Comparison of ENCODE assay signal across 11 cellular contexts in genomic region chr9:115694014-115694413, GRCh38.
DNase-seq lines count a peak whose midpoint lies in the region; ATAC-seq and TF ChIP-seq lines count a peak whose summit lies in the region.
"Had no signal": no experiment of that assay in that cellular context is flagged by ENCODE, and none has a peak within 500 bp of the region (broad histone marks: within the 10 kb centered on the region; RNA-seq: fewer than 3 reads in every experiment).

No MANE protein-coding gene starts in this region.

- H3K36me3 Mint-ChIP-seq in GM23338 (ENCODE audit: low read depth): no peaks in the 10 kb centered on the region
- H3K36me3 Mint-ChIP-seq in activated CD4-positive, alpha-beta T cell treated with anti-CD3 and anti-CD28 coated beads, Interleukin-2, amount 10 ng/mL, durations not matched to agents 24 days and 14 days (ENCODE audit: low read depth): no peaks in the 10 kb centered on the region
- H3K36me3 Mint-ChIP-seq: activated naive CD8-positive, alpha-beta T cell had no signal

- H3K27me3 ChIP-seq in GM23338 (ENCODE audit: insufficient read depth) (no peaks in the 10 kb centered on the region), OCI-LY3 (ENCODE audit: low read depth, low read length) (no peaks in the 10 kb centered on the region), osteoblast (ENCODE audit: insufficient read depth, low read length) (no peaks in the 10 kb centered on the region)
- H3K27me3 ChIP-seq: neutrophil, upper lobe of left lung had no signal

- H3K4me3 Mint-ChIP-seq in GM23338: no peak overlapping the region
- no peak overlapping the region for H3K4me3 Mint-ChIP-seq in activated CD4-positive, alpha-beta T cell treated with anti-CD3 and anti-CD28 coated beads, Interleukin-2, amount 10 ng/mL, durations not matched to agents 24 days and 14 days
- H3K4me3 Mint-ChIP-seq: activated naive CD8-positive, alpha-beta T cell had no signal

- H3F3A ChIP-seq in GM23338 (replicated peaks; ENCODE audit: low read depth): no peaks in the 10 kb centered on the region

- H3K9ac ChIP-seq in OCI-LY3 (ENCODE audit: low read length): no peak overlapping the region

- H3K27ac ChIP-seq in GM23338 (ENCODE audit: low read depth) (no peak overlapping the region), OCI-LY3 (ENCODE audit: low read length) (no peak overlapping the region), osteoblast (ENCODE audit: low read depth, low read length) (peak overlapping the region; percentile 99)
- H3K27ac ChIP-seq: neutrophil, upper lobe of left lung had no signal

- H3K4me2 ChIP-seq in GM23338: no peak overlapping the region
- no peak overlapping the region for H3K4me2 ChIP-seq in OCI-LY3 (ENCODE audit: low read length)
- no peak overlapping the region for H3K4me2 ChIP-seq in osteoblast (ENCODE audit: insufficient read depth, low read length)

- no peaks in the 10 kb centered on the region for H3K4me1 Mint-ChIP-seq in GM23338
- H3K4me1 Mint-ChIP-seq in activated CD4-positive, alpha-beta T cell treated with anti-CD3 and anti-CD28 coated beads, Interleukin-2, amount 10 ng/mL, durations not matched to agents 24 days and 14 days: no peaks in the 10 kb centered on the region

- H3K9me3 Mint-ChIP-seq in GM23338: no peaks in the 10 kb centered on the region
- no peaks in the 10 kb centered on the region for H3K9me3 Mint-ChIP-seq in activated CD4-positive, alpha-beta T cell treated with anti-CD3 and anti-CD28 coated beads, Interleukin-2, amount 10 ng/mL, durations not matched to agents 24 days and 14 days

- H3K27ac Mint-ChIP-seq in GM23338: no peak overlapping the region
- H3K27ac Mint-ChIP-seq in activated CD4-positive, alpha-beta T cell treated with anti-CD3 and anti-CD28 coated beads, Interleukin-2, amount 10 ng/mL, durations not matched to agents 24 days and 14 days: no peak overlapping the region
- H3K27ac Mint-ChIP-seq: activated naive CD8-positive, alpha-beta T cell had no signal

- ATAC-seq in GM23338 (peak; percentile 90), GM19463 (IDR thresholded peaks at IDR 0.05; ENCODE audit: unreplicated experiment) (no peak), HG03280 (IDR thresholded peaks at IDR 0.05; ENCODE audit: unreplicated experiment) (no peak)

- TF ChIP-seq CTCF in GM23338 (conservative IDR thresholded peaks at IDR 0.05; ENCODE audit: low read depth in 2 of 2): peak; percentile 81 to 84
- peak; percentile 55 for TF ChIP-seq CTCF in OCI-LY3 (IDR thresholded peaks at IDR 0.05; ENCODE audit: low read depth, low read length)
- peak; percentile 59 for TF ChIP-seq CTCF in fibroblast of mammary gland (conservative IDR thresholded peaks at IDR 0.05; ENCODE audit: control insufficient read depth, insufficient read depth, low read depth, low read length)
- peak; percentile 66 for TF ChIP-seq CTCF in osteoblast (IDR thresholded peaks at IDR 0.05; ENCODE audit: extremely low read depth, low read depth, low read length)

- H3K36me3 ChIP-seq in GM23338 (ENCODE audit: insufficient read depth) (no peaks in the 10 kb centered on the region), OCI-LY3 (replicated peaks; ENCODE audit: low read depth, low read length) (no peaks in the 10 kb centered on the region), osteoblast (ENCODE audit: insufficient read depth, low read length) (no peaks in the 10 kb centered on the region)
- H3K36me3 ChIP-seq: neutrophil, upper lobe of left lung had no signal

- H2AFZ ChIP-seq in GM23338: no peak overlapping the region
- H2AFZ ChIP-seq in OCI-LY3 (ENCODE audit: low read depth, low read length): no peak overlapping the region
- H2AFZ ChIP-seq in osteoblast (ENCODE audit: low read length): no peak overlapping the region

- H3K9me3 ChIP-seq in OCI-LY3 (ENCODE audit: insufficient read depth, low read length) (no peaks in the 10 kb centered on the region), osteoblast (ENCODE audit: low read depth, low read length) (no peaks in the 10 kb centered on the region)
- H3K9me3 ChIP-seq: neutrophil, upper lobe of left lung had no signal

- H3K4me3 ChIP-seq in GM23338 (no peak overlapping the region), OCI-LY3 (ENCODE audit: low read length) (no peak overlapping the region), fibroblast of mammary gland (ENCODE audit: control insufficient read depth, low read depth, low read length) (no peak overlapping the region), osteoblast (ENCODE audit: insufficient read depth, low read length) (no peak overlapping the region)
- H3K4me3 ChIP-seq: upper lobe of left lung had no signal

- H4K20me1 ChIP-seq in GM23338 (replicated peaks; ENCODE audit: insufficient read depth) (no peaks in the 10 kb centered on the region), OCI-LY3 (ENCODE audit: insufficient read depth, low read length) (no peaks in the 10 kb centered on the region), osteoblast (ENCODE audit: insufficient read depth, low read length) (no peaks in the 10 kb centered on the region)

- intact Hi-C loops in activated CD4-positive, alpha-beta T cell treated with anti-CD3 and anti-CD28 coated beads, Interleukin-2, amount 10 ng/mL, durations not matched to agents 24 days and 14 days (cut with micrococcal nuclease): no loop called here

- no peaks in the 10 kb centered on the region for H3K9me2 ChIP-seq in GM23338 (ENCODE audit: insufficient read depth)

- H3K4me1 ChIP-seq in GM23338 (ENCODE audit: insufficient read depth): no peaks in the 10 kb centered on the region
- peaks cover 17% of the 10 kb centered on the region for H3K4me1 ChIP-seq in OCI-LY3 (ENCODE audit: low read length)
- peaks cover 35% of the 10 kb centered on the region for H3K4me1 ChIP-seq in osteoblast (ENCODE audit: insufficient read depth, low read length)
- H3K4me1 ChIP-seq: upper lobe of left lung had no signal

- DNase-seq in GM23338 (ENCODE audit: low spot score) (peak; percentile 80), fibroblast of mammary gland (ENCODE audit: low read depth) (peak; percentile 98), osteoblast (ENCODE audit: insufficient read length, low spot score, missing footprints) (no peak), NCI-H2081 treated with DMSO at 0.1 percent for 48 hours (lab: John Stamatoyannopoulos, UW) (no peak)
- no peak for DNase-seq in activated CD4-positive, alpha-beta T cell treated with anti-CD3 and anti-CD28 coated beads, Interleukin-2, amount 10 ng/mL, durations not matched to agents 24 days and 14 days
- DNase-seq: upper lobe of left lung had no signal

- peaks cover 5% of the 10 kb centered on the region for H3K27me3 Mint-ChIP-seq in GM23338 (ENCODE audit: insufficient read depth, low read depth, poor library complexity)
- H3K27me3 Mint-ChIP-seq in activated CD4-positive, alpha-beta T cell treated with anti-CD3 and anti-CD28 coated beads, Interleukin-2, amount 10 ng/mL, durations not matched to agents 24 days and 14 days: no peaks in the 10 kb centered on the region

- H3K79me2 ChIP-seq in GM23338 (replicated peaks; ENCODE audit: insufficient read depth) (no peaks in the 10 kb centered on the region), OCI-LY3 (ENCODE audit: low read length) (no peaks in the 10 kb centered on the region), osteoblast (ENCODE audit: insufficient read depth, low read length) (no peaks in the 10 kb centered on the region)

Comparison
In these comparisons a context has a peak if more than half of its experiments do, and no peak if none do; other contexts are left out.
1. DNase-seq: peak in GM23338 (single experiment) and fibroblast of mammary gland (single experiment); none in osteoblast (single experiment), NCI-H2081 treated with DMSO at 0.1 percent for 48 hours (single experiment) and activated CD4-positive, alpha-beta T cell treated with anti-CD3 and anti-CD28 coated beads, Interleukin-2, amount 10 ng/mL, durations not matched to agents 24 days and 14 days (single experiment).
2. Peak in every context shown above with its lines, with median percentiles within 50 percentile points of each other: CTCF ChIP-seq.